In genomic region chr22:32204211-32204855, GRCh38 we compare ENCODE assay signal across 8 cellular contexts. TPM values are rescaled to one million over a fixed set of nuclear protein-coding genes. Genes with fewer than 3 reads are reported as not detected.
DNase-seq lines count a peak whose midpoint lies in the region; ATAC-seq and TF ChIP-seq lines count a peak whose summit lies in the region.

No MANE protein-coding gene starts in this region.

- H3K4me1 ChIP-seq in CD8-positive, alpha-beta T cell (ENCODE audit: insufficient read depth, low read length): peaks cover 26% of the 10 kb centered on the region
- H3K4me1 ChIP-seq in mesenchymal stem cell (ENCODE audit: control insufficient read depth, insufficient read depth, low read depth, low read length): peaks cover 25% of the 10 kb centered on the region

- no peak overlapping the region for H2BK5ac ChIP-seq in mesenchymal stem cell (ENCODE audit: low read depth, low read length, poor library complexity, severe bottlenecking)

- no peaks in the 10 kb centered on the region for H3K9me3 ChIP-seq in CD8-positive, alpha-beta T cell (ENCODE audit: low read length)
- no peaks in the 10 kb centered on the region for H3K9me3 ChIP-seq in mesenchymal stem cell (ENCODE audit: control insufficient read depth, low read length)

- H4K91ac ChIP-seq in mesenchymal stem cell (ENCODE audit: low read length): no peak overlapping the region

- no peak overlapping the region for H4K8ac ChIP-seq in mesenchymal stem cell (ENCODE audit: low read length)

- 2% methylated on average over 33 of the region's 34 CpGs for WGBS in mesenchymal stem cell

- CTCF ChIA-PET in CD8-positive, alpha-beta T cell (lab: Charles Lee): no interaction called here

- no peak overlapping the region for H3K14ac ChIP-seq in mesenchymal stem cell (ENCODE audit: low read length in 2 of 2)

- H3K18ac ChIP-seq in mesenchymal stem cell (ENCODE audit: low read depth in 1 of 2, low read length in 2 of 2): no peak overlapping the region

- H2BK12ac ChIP-seq in mesenchymal stem cell (ENCODE audit: low read length in 2 of 2): no peak overlapping the region

- H3K9ac ChIP-seq in mesenchymal stem cell (ENCODE audit: low read length): no peak overlapping the region

- H3K79me1 ChIP-seq in mesenchymal stem cell (replicated peaks; ENCODE audit: low read length, poor library complexity, severe bottlenecking): no peaks in the 10 kb centered on the region

- H3K36me3 Mint-ChIP-seq in CD8-positive, alpha-beta T cell: no peaks in the 10 kb centered on the region
- no peaks in the 10 kb centered on the region for H3K36me3 Mint-ChIP-seq in activated naive CD8-positive, alpha-beta T cell treated with anti-CD3 and anti-CD28 coated beads, Interleukin-2, amount 50 U/mL, for 24 hours (ENCODE audit: low read depth)

- peak overlapping the region; percentile 67 for H3K4me3 Mint-ChIP-seq in CD8-positive, alpha-beta T cell
- H3K4me3 Mint-ChIP-seq in activated naive CD8-positive, alpha-beta T cell treated with anti-CD3 and anti-CD28 coated beads, Interleukin-2, amount 50 U/mL, for 24 hours: peak overlapping the region; percentile 58

- H3K27me3 ChIP-seq in CD8-positive, alpha-beta T cell (ENCODE audit: insufficient read depth, low read length): peaks cover 5% of the 10 kb centered on the region
- H3K27me3 ChIP-seq in mesenchymal stem cell (ENCODE audit: control insufficient read depth in 1 of 2, insufficient read depth in 1 of 2, low read length in 2 of 2): peaks cover 34 to 49% of the 10 kb centered on the region in 2 experiments

- peak in 2 of 7 experiments; percentile 21 to 33 for DNase-seq in CD8-positive, alpha-beta T cell
- DNase-seq in NCI-H1048 (lab: John Stamatoyannopoulos, UW) (peak; percentile 67), mesenchymal stem cell (no peak), UCSD-AML1 (lab: John Stamatoyannopoulos, UW; ENCODE audit: unreplicated experiment) (no peak), cardiac septum (ENCODE audit: low spot score) (no peak), NK-92 (lab: John Stamatoyannopoulos, UW; ENCODE audit: unreplicated experiment) (no peak)
- DNase-seq in activated naive CD8-positive, alpha-beta T cell treated with anti-CD3 and anti-CD28 coated beads, Interleukin-2, amount 50 U/mL, for 24 hours: no peak

- H3K4ac ChIP-seq in mesenchymal stem cell (ENCODE audit: low read depth in 1 of 2, low read length in 2 of 2): no peak overlapping the region

- peak overlapping the region; percentile 6 for H3K4me2 ChIP-seq in mesenchymal stem cell (ENCODE audit: low read length, poor library complexity, severe bottlenecking)

- no peaks in the 10 kb centered on the region for H3K36me3 ChIP-seq in CD8-positive, alpha-beta T cell (ENCODE audit: insufficient read depth, low read length)
- no peaks in the 10 kb centered on the region for H3K36me3 ChIP-seq in mesenchymal stem cell (ENCODE audit: control insufficient read depth in 1 of 2, insufficient read depth in 2 of 2, low read depth in 1 of 2, low read length in 2 of 2)

- H3K27ac Mint-ChIP-seq in CD8-positive, alpha-beta T cell: no peak overlapping the region
- no peak overlapping the region for H3K27ac Mint-ChIP-seq in activated naive CD8-positive, alpha-beta T cell treated with anti-CD3 and anti-CD28 coated beads, Interleukin-2, amount 50 U/mL, for 24 hours

- ATAC-seq in CD8-positive, alpha-beta T cell: peak; percentile 21
- ATAC-seq in activated naive CD8-positive, alpha-beta T cell treated with anti-CD3 and anti-CD28 coated beads, Interleukin-2, amount 50 U/mL, for 24 hours: no peak
- ATAC-seq in GM21367 (IDR thresholded peaks at IDR 0.05; ENCODE audit: unreplicated experiment): no peak

- no peak overlapping the region for H2BK15ac ChIP-seq in mesenchymal stem cell (ENCODE audit: low read depth, poor library complexity, severe bottlenecking)

- peak overlapping the region; percentile 33 for H3K4me3 ChIP-seq in CD8-positive, alpha-beta T cell (ENCODE audit: low read depth, low read length)
- peak overlapping the region in 1 of 2 experiments; percentile 10 for H3K4me3 ChIP-seq in mesenchymal stem cell (ENCODE audit: insufficient read depth in 1 of 2, low read depth in 1 of 2, low read length in 2 of 2)

- no peak overlapping the region for H3K23ac ChIP-seq in mesenchymal stem cell (ENCODE audit: low read length in 2 of 2)

- intact Hi-C loops in CD8-positive, alpha-beta T cell (cut with DNase I, micrococcal nuclease): loop anchor here in 1 of 2 experiments (5.0 kb wide), 1 partner anchor 268 kb away; the partner anchor contains the start of gene FBXO7
- intact Hi-C loops in cardiac septum (cut with DNase I): loop anchor here (5.0 kb wide), 1 partner anchor 227 kb away; no protein-coding TSS in a partner anchor

- peak overlapping the region; percentile 15 for H3K27ac ChIP-seq in CD8-positive, alpha-beta T cell (ENCODE audit: low read depth, low read length)
- H3K27ac ChIP-seq in mesenchymal stem cell (ENCODE audit: low read length, poor library complexity, severe bottlenecking): no peak overlapping the region

- H3K4me1 Mint-ChIP-seq in CD8-positive, alpha-beta T cell (ENCODE audit: low read depth): peaks cover 26% of the 10 kb centered on the region
- peaks cover 12% of the 10 kb centered on the region for H3K4me1 Mint-ChIP-seq in activated naive CD8-positive, alpha-beta T cell treated with anti-CD3 and anti-CD28 coated beads, Interleukin-2, amount 50 U/mL, for 24 hours

- H2AFZ ChIP-seq in mesenchymal stem cell (ENCODE audit: low read depth, low read length): no peak overlapping the region

- no peak for TF ChIP-seq CTCF in CD8-positive, alpha-beta T cell (IDR thresholded peaks at IDR 0.05)

- no peak overlapping the region for H2AK5ac ChIP-seq in mesenchymal stem cell (ENCODE audit: low read length, severe bottlenecking)

- H3K27me3 Mint-ChIP-seq in CD8-positive, alpha-beta T cell (ENCODE audit: low read depth): peaks cover 19% of the 10 kb centered on the region
- peaks cover 21% of the 10 kb centered on the region for H3K27me3 Mint-ChIP-seq in activated naive CD8-positive, alpha-beta T cell treated with anti-CD3 and anti-CD28 coated beads, Interleukin-2, amount 50 U/mL, for 24 hours

- POLR2A ChIA-PET in CD8-positive, alpha-beta T cell (lab: Charles Lee): no interaction called here

- no peaks in the 10 kb centered on the region for H3K9me3 Mint-ChIP-seq in CD8-positive, alpha-beta T cell
- no peaks in the 10 kb centered on the region for H3K9me3 Mint-ChIP-seq in activated naive CD8-positive, alpha-beta T cell treated with anti-CD3 and anti-CD28 coated beads, Interleukin-2, amount 50 U/mL, for 24 hours

- no peak overlapping the region for H2BK120ac ChIP-seq in mesenchymal stem cell (ENCODE audit: low read depth, low read length)

RNA-seq across cellular contexts. Expression of gene RFPL2, which starts 0.5 kb away (rescaled TPM):
- not detected for total RNA-seq in CD8-positive, alpha-beta T cell
- polyA plus RNA-seq in mesenchymal stem cell (2013, experiment 1 of 2): not detected
- polyA plus RNA-seq in mesenchymal stem cell (2013, experiment 2 of 2): not detected
- not detected for total RNA-seq in cardiac septum

RNA-seq across cellular contexts. Expression of gene C22orf42, which starts 45.2 kb away (rescaled TPM):
- not detected for total RNA-seq in CD8-positive, alpha-beta T cell
- polyA plus RNA-seq in mesenchymal stem cell (2013, experiment 1 of 2): not detected
- not detected for polyA plus RNA-seq in mesenchymal stem cell (2013, experiment 2 of 2)
- total RNA-seq in cardiac septum: not detected

RNA-seq across cellular contexts. Expression of gene SLC5A4, which starts 50.8 kb away (rescaled TPM):
- not detected for total RNA-seq in CD8-positive, alpha-beta T cell
- not detected for polyA plus RNA-seq in mesenchymal stem cell (2013, experiment 1 of 2)
- not detected for polyA plus RNA-seq in mesenchymal stem cell (2013, experiment 2 of 2)
- 0.19 TPM for total RNA-seq in cardiac septum
